Comparison of ENCODE assay signal across 7 cellular contexts in the genomic region with DNA sequence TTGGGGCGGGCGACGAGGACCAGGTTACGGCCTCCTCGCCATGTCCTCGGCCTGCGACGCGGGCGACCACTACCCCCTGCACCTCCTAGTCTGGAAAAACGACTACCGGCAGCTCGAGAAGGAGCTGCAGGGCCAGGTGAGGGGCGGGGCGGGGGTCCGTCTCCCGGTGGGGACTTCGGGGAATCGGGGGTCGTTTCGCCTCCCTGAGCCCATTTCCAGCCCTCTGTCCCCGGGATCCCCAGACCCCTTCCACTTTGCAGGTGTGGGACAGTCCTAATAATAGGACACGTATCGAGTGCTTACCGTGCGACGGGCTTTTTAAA. TPM values are rescaled to one million over a fixed set of nuclear protein-coding genes. Genes with fewer than 3 reads are reported as not detected.
A peak's percentile ranks its signal among the peaks of the same experiment; 100 is the strongest.
DNase-seq lines count a peak whose midpoint lies in the region; ATAC-seq and TF ChIP-seq lines count a peak whose summit lies in the region.

No MANE protein-coding gene starts in this region.

- peaks cover 7% of the 10 kb centered on the region for H3K4me1 ChIP-seq in iPS-18a (ENCODE audit: control insufficient read depth, low read depth, low read length)

- peak overlapping the region; percentile 91 for H3K4me3 ChIP-seq in iPS-18a (ENCODE audit: low read length)

- peaks cover 5% of the 10 kb centered on the region; the same call in 1 of the 2 replicates for H3K27me3 Mint-ChIP-seq in HFFc6 (ENCODE audit: insufficient read depth)
- no peaks in the 10 kb centered on the region for H3K27me3 Mint-ChIP-seq in activated CD4-positive, alpha-beta memory T cell treated with anti-CD3 and anti-CD28 coated beads, Interleukin-2, amount 10 ng/mL, durations not matched to agents 7 days and 5 days
- H3K27me3 Mint-ChIP-seq in stimulated activated memory B cell treated with anti-CD40 and anti-IgM and Interleukin-4, amounts not matched to agents 10 μg/mL and 1 μg/mL and 100 μg/mL, for 72 hours = no peaks in the 10 kb centered on the region

- no peak for TF ChIP-seq CTCF in HFFc6 (IDR thresholded peaks at IDR 0.05)

- peaks cover 34% of the 10 kb centered on the region for H3K36me3 Mint-ChIP-seq in HFFc6 (ENCODE audit: low read depth)
- H3K36me3 Mint-ChIP-seq in activated CD4-positive, alpha-beta memory T cell treated with anti-CD3 and anti-CD28 coated beads, Interleukin-2, amount 10 ng/mL, durations not matched to agents 7 days and 5 days (ENCODE audit: low read depth) = peaks cover 37% of the 10 kb centered on the region
- H3K36me3 Mint-ChIP-seq in stimulated activated memory B cell treated with anti-CD40 and anti-IgM and Interleukin-4, amounts not matched to agents 10 μg/mL and 1 μg/mL and 100 μg/mL, for 72 hours = peaks cover 14% of the 10 kb centered on the region

- CTCF ChIA-PET in activated CD4-positive, alpha-beta memory T cell treated with anti-CD3 and anti-CD28 coated beads, Interleukin-2, amount 10 ng/mL, durations not matched to agents 7 days and 5 days (lab: Charles Lee) = interaction anchor here (1.1 kb wide), 1 partner anchor 11 kb away, joined by 4 read pairs; no protein-coding TSS in a partner anchor

- H3K9me3 Mint-ChIP-seq in HFFc6 = no peaks in the 10 kb centered on the region
- no peaks in the 10 kb centered on the region for H3K9me3 Mint-ChIP-seq in activated CD4-positive, alpha-beta memory T cell treated with anti-CD3 and anti-CD28 coated beads, Interleukin-2, amount 10 ng/mL, durations not matched to agents 7 days and 5 days
- no peaks in the 10 kb centered on the region for H3K9me3 Mint-ChIP-seq in stimulated activated memory B cell treated with anti-CD40 and anti-IgM and Interleukin-4, amounts not matched to agents 10 μg/mL and 1 μg/mL and 100 μg/mL, for 72 hours

- H3K4me3 Mint-ChIP-seq in HFFc6 = peak overlapping the region; percentile 100
- peak overlapping the region; percentile 100 for H3K4me3 Mint-ChIP-seq in activated CD4-positive, alpha-beta memory T cell treated with anti-CD3 and anti-CD28 coated beads, Interleukin-2, amount 10 ng/mL, durations not matched to agents 7 days and 5 days
- H3K4me3 Mint-ChIP-seq in stimulated activated memory B cell treated with anti-CD40 and anti-IgM and Interleukin-4, amounts not matched to agents 10 μg/mL and 1 μg/mL and 100 μg/mL, for 72 hours = peak overlapping the region; percentile 99

- peaks cover 22% of the 10 kb centered on the region for H3K27me3 ChIP-seq in iPS-18a (ENCODE audit: control insufficient read depth, insufficient read depth, low read length)

- peaks cover 3% of the 10 kb centered on the region for H3K36me3 ChIP-seq in iPS-18a (ENCODE audit: control insufficient read depth, low read depth, low read length)

- peak overlapping the region; percentile 95 for H3K27ac Mint-ChIP-seq in HFFc6
- peak overlapping the region; percentile 94 for H3K27ac Mint-ChIP-seq in activated CD4-positive, alpha-beta memory T cell treated with anti-CD3 and anti-CD28 coated beads, Interleukin-2, amount 10 ng/mL, durations not matched to agents 7 days and 5 days
- peak overlapping the region; percentile 98 for H3K27ac Mint-ChIP-seq in stimulated activated memory B cell treated with anti-CD40 and anti-IgM and Interleukin-4, amounts not matched to agents 10 μg/mL and 1 μg/mL and 100 μg/mL, for 72 hours

- no peak for ATAC-seq in stimulated activated memory B cell treated with anti-CD40 and anti-IgM and Interleukin-4, amounts not matched to agents 10 μg/mL and 1 μg/mL and 100 μg/mL, for 72 hours
- ATAC-seq in GM18511 (IDR thresholded peaks at IDR 0.05; ENCODE audit: unreplicated experiment) = no peak

- POLR2A ChIA-PET in activated CD4-positive, alpha-beta memory T cell treated with anti-CD3 and anti-CD28 coated beads, Interleukin-2, amount 10 ng/mL, durations not matched to agents 7 days and 5 days (lab: Charles Lee) = interaction anchor here (0.8 to 3.6 kb wide), 23 partner anchors 9 to 1439 kb away, joined by 3 to 38 read pairs (median 5); a partner anchor contains a TSS

- H3K27ac ChIP-seq in iPS-18a (ENCODE audit: low read length) = no peak overlapping the region

- H3K9ac ChIP-seq in iPS-18a (ENCODE audit: low read length) = peak overlapping the region; percentile 33

- H3K9me3 ChIP-seq in iPS-18a (ENCODE audit: control insufficient read depth, low read depth, low read length) = no peaks in the 10 kb centered on the region

- H3K4me1 Mint-ChIP-seq in HFFc6 (ENCODE audit: low read depth) = peaks cover 53% of the 10 kb centered on the region
- H3K4me1 Mint-ChIP-seq in activated CD4-positive, alpha-beta memory T cell treated with anti-CD3 and anti-CD28 coated beads, Interleukin-2, amount 10 ng/mL, durations not matched to agents 7 days and 5 days = peaks cover 65% of the 10 kb centered on the region
- H3K4me1 Mint-ChIP-seq in stimulated activated memory B cell treated with anti-CD40 and anti-IgM and Interleukin-4, amounts not matched to agents 10 μg/mL and 1 μg/mL and 100 μg/mL, for 72 hours = peaks cover 57% of the 10 kb centered on the region

- DNase-seq in HFFc6 (no peak), SKM-1 treated with dmso at 0.1 percent for 144 hours (lab: John Stamatoyannopoulos, UW; ENCODE audit: unreplicated experiment) (no peak)
- no peak for DNase-seq in activated CD4-positive, alpha-beta memory T cell treated with anti-CD3 and anti-CD28 coated beads, Interleukin-2, amount 10 ng/mL, durations not matched to agents 7 days and 5 days
- DNase-seq in stimulated activated CD4-positive, alpha-beta T cell treated with anti-CD3 and anti-CD28 coated beads, Interleukin-12 subunit alpha, Interleukin-12 subunit beta, amount 100 ng/mL, for 4 hours = no peak

RNA-seq across cellular contexts. Expression of a gene that starts 0.4 kb away (rescaled TPM):
- total RNA-seq in HFFc6 (2021; fragmentation: NEBNext Ultra II Directional; extraction: Animal tissue kit (Norgen Biotek cat#: 25700)) = 100 to 1,000 TPM; 133 to 150 (median 146) TPM
- 10 to 100 TPM; 84.3 to 85.2 TPM for total RNA-seq in activated CD4-positive, alpha-beta memory T cell treated with anti-CD3 and anti-CD28 coated beads, Interleukin-2, amount 10 ng/mL, durations not matched to agents 7 days and 5 days

RNA-seq across cellular contexts. Expression of a gene that starts 3.4 kb away (rescaled TPM):
- 10 to 100 TPM; 56.9 to 68.8 (median 64.9) TPM for total RNA-seq in HFFc6 (2021; fragmentation: NEBNext Ultra II Directional; extraction: Animal tissue kit (Norgen Biotek cat#: 25700))
- 100 to 1,000 TPM; 107 to 112 TPM for total RNA-seq in activated CD4-positive, alpha-beta memory T cell treated with anti-CD3 and anti-CD28 coated beads, Interleukin-2, amount 10 ng/mL, durations not matched to agents 7 days and 5 days

RNA-seq across cellular contexts. Expression of a gene that starts 48.7 kb away (rescaled TPM):
- total RNA-seq in HFFc6 (2021; fragmentation: NEBNext Ultra II Directional; extraction: Animal tissue kit (Norgen Biotek cat#: 25700)) = 1 to 10 TPM; 4.2 to 5.8 (median 4.6) TPM
- 10 to 100 TPM; 26.2 to 29.1 TPM for total RNA-seq in activated CD4-positive, alpha-beta memory T cell treated with anti-CD3 and anti-CD28 coated beads, Interleukin-2, amount 10 ng/mL, durations not matched to agents 7 days and 5 days

Comparison
In these comparisons a context has a peak if more than half of its experiments do, and no peak if none do; other contexts are left out.
1. RNA of a gene that starts 48.7 kb away (total RNA-seq): 26.2 to 29.1 TPM in activated CD4-positive, alpha-beta memory T cell treated with anti-CD3 and anti-CD28 coated beads, Interleukin-2, amount 10 ng/mL, durations not matched to agents 7 days and 5 days; 4.2 to 5.8 TPM in HFFc6; every median in the first group is over 4 times any median in the second.
2. Peak in every context shown above with its lines, with median percentiles within 50 percentile points of each other: H3K27ac Mint-ChIP-seq and H3K4me3 Mint-ChIP-seq.